ENCODE assay signal across 12 cellular contexts in the genomic region with DNA sequence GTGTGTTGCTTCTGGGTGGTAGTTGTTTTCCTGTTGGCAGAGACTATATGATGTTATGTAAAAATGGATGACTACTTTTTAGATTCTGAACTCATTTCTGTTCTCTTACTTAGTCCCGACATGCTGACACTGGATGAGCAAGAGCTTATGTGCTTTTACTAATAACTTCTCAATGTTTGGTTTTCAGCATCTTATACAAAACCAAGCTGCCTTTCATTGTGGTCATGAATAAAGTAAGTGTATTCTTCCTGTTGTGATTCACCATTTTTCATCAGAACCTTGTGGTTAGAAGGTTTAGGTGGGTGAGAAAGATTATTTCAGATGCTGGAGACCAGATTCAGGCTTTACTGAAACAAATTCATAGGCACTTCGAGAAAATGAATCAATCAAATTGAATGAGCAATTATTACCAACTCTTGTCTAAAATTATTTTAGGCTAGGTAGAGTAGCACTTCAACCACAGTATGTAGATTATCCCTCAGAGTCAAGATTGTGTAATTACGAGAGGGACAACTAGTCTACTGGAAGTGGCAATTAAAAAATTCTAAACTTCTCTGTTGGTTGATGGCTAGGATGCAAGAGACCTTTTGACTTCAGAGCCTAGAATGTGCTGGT. TPM values are rescaled to one million over a fixed set of nuclear protein-coding genes. Genes with fewer than 3 reads are reported as not detected.
DNase-seq lines count a peak whose midpoint lies in the region; ATAC-seq, FAIRE-seq and TF ChIP-seq lines count a peak whose summit lies in the region.
"Had no signal": no experiment of that assay in that cellular context is flagged by ENCODE, and none has a peak within 500 bp of the region (broad histone marks: within the 10 kb centered on the region; RNA-seq: fewer than 3 reads in every experiment).

No MANE protein-coding gene starts in this region.

- POLR2A ChIA-PET in CD4-positive, alpha-beta T cell (lab: Charles Lee) = no interaction called here
- POLR2A ChIA-PET in naive thymus-derived CD8-positive, alpha-beta T cell (lab: Charles Lee) = no interaction called here

- peaks cover 63% of the 10 kb centered on the region for H3K36me3 ChIP-seq in astrocyte (ENCODE audit: insufficient read depth, low read length)

- peaks cover 91% of the 10 kb centered on the region for H3K36me3 Mint-ChIP-seq in CD4-positive, alpha-beta T cell (ENCODE audit: low read depth)
- H3K36me3 Mint-ChIP-seq in astrocyte (ENCODE audit: low read depth, unreplicated experiment) = peaks cover 15% of the 10 kb centered on the region
- H3K36me3 Mint-ChIP-seq in naive thymus-derived CD8-positive, alpha-beta T cell = peaks cover 12 to 86% (median 37%) of the 10 kb centered on the region in 3 donors

- peaks cover 2% of the 10 kb centered on the region for H3K79me2 ChIP-seq in astrocyte (ENCODE audit: insufficient read depth, low read length)

- H3K9ac ChIP-seq in astrocyte (ENCODE audit: low read length) = peak overlapping the region; percentile 64

- no peaks in the 10 kb centered on the region for H3K9me3 ChIP-seq in CD4-positive, alpha-beta T cell (ENCODE audit: control insufficient read depth, low read length)
- no peaks in the 10 kb centered on the region for H3K9me3 ChIP-seq in astrocyte (ENCODE audit: insufficient read depth, low read depth, low read length)
- H3K9me3 ChIP-seq: tibial nerve had no signal

- H3K4me3 Mint-ChIP-seq in CD4-positive, alpha-beta T cell = no peak overlapping the region
- H3K4me3 Mint-ChIP-seq in astrocyte (ENCODE audit: unreplicated experiment) = no peak overlapping the region
- H3K4me3 Mint-ChIP-seq in naive thymus-derived CD8-positive, alpha-beta T cell = peak overlapping the region in 1 of 10 donors; percentile 49
- H3K4me3 Mint-ChIP-seq: dendritic cell treated with granulocyte-macrophage colony-stimulating factor and Interleukin-4, amounts not matched to agents 40 ng/mL and 50 ng/mL, for 4 days had no signal

- no peak for DNase-seq in CD4-positive, alpha-beta T cell
- DNase-seq in LHCN-M2 (ENCODE audit: low read depth) (peak; percentile 88), astrocyte (ENCODE audit: low read depth) (peak; percentile 97), inferior parietal cortex (ENCODE audit: extremely low spot score) (no peak)
- peak in 2 of 10 donors; percentile 2 to 12 for DNase-seq in naive thymus-derived CD8-positive, alpha-beta T cell
- DNase-seq: head of caudate nucleus, NCI-H1105 had no signal

- H4K20me1 ChIP-seq in astrocyte (ENCODE audit: insufficient read depth, low read length) = no peaks in the 10 kb centered on the region

- H3K4me3 ChIP-seq in astrocyte (ENCODE audit: insufficient read depth, low read depth, low read length) = peak overlapping the region; percentile 27
- H3K4me3 ChIP-seq: tibial nerve had no signal

- TF ChIP-seq CTCF in CD4-positive, alpha-beta T cell (IDR thresholded peaks at IDR 0.05) = no peak
- no peak for TF ChIP-seq CTCF in astrocyte (IDR thresholded peaks at IDR 0.05; ENCODE audit: insufficient read depth, low read depth, low read length)

- no peak overlapping the region for H3K27ac ChIP-seq in CD4-positive, alpha-beta T cell (ENCODE audit: low read depth, low read length)
- H3K27ac ChIP-seq in astrocyte (ENCODE audit: low read depth, low read length) = peak overlapping the region; percentile 89
- H3K27ac ChIP-seq: tibial nerve had no signal

- peak overlapping the region; percentile 22 for H3K27ac Mint-ChIP-seq in CD4-positive, alpha-beta T cell
- H3K27ac Mint-ChIP-seq in astrocyte (ENCODE audit: unreplicated experiment) = no peak overlapping the region
- peak overlapping the region in 8 of 10 donors; percentile 34 to 82 (median 66) for H3K27ac Mint-ChIP-seq in naive thymus-derived CD8-positive, alpha-beta T cell
- H3K27ac Mint-ChIP-seq: dendritic cell treated with granulocyte-macrophage colony-stimulating factor and Interleukin-4, amounts not matched to agents 40 ng/mL and 50 ng/mL, for 4 days had no signal

- no peak overlapping the region for H2AFZ ChIP-seq in astrocyte (ENCODE audit: low read depth, low read length)

- peaks cover 6% of the 10 kb centered on the region for H3K4me1 Mint-ChIP-seq in CD4-positive, alpha-beta T cell (ENCODE audit: low read depth)
- peaks cover 12% of the 10 kb centered on the region for H3K4me1 Mint-ChIP-seq in astrocyte (ENCODE audit: low read depth, unreplicated experiment)
- peaks cover 0 to 14% (median 8%) of the 10 kb centered on the region in 4 donors for H3K4me1 Mint-ChIP-seq in naive thymus-derived CD8-positive, alpha-beta T cell

- no peaks in the 10 kb centered on the region for H3K9me3 Mint-ChIP-seq in CD4-positive, alpha-beta T cell
- H3K9me3 Mint-ChIP-seq in astrocyte (ENCODE audit: unreplicated experiment) = no peaks in the 10 kb centered on the region
- no peaks in the 10 kb centered on the region for H3K9me3 Mint-ChIP-seq in naive thymus-derived CD8-positive, alpha-beta T cell
- H3K9me3 Mint-ChIP-seq: dendritic cell treated with granulocyte-macrophage colony-stimulating factor and Interleukin-4, amounts not matched to agents 40 ng/mL and 50 ng/mL, for 4 days had no signal

- FAIRE-seq in astrocyte (lab: Jason Lieb, UNC) = peak; percentile 92

- CTCF ChIA-PET in CD4-positive, alpha-beta T cell (lab: Charles Lee) = no interaction called here

- H3K27me3 Mint-ChIP-seq in CD4-positive, alpha-beta T cell = no peaks in the 10 kb centered on the region
- no peaks in the 10 kb centered on the region for H3K27me3 Mint-ChIP-seq in astrocyte (ENCODE audit: low read depth, unreplicated experiment)
- no peaks in the 10 kb centered on the region for H3K27me3 Mint-ChIP-seq in naive thymus-derived CD8-positive, alpha-beta T cell
- H3K27me3 Mint-ChIP-seq: dendritic cell treated with granulocyte-macrophage colony-stimulating factor and Interleukin-4, amounts not matched to agents 40 ng/mL and 50 ng/mL, for 4 days had no signal

- intact Hi-C loops in CD4-positive, alpha-beta T cell (cut with DNase I, micrococcal nuclease) = no loop called here

- ATAC-seq in CD4-positive, alpha-beta T cell (ENCODE audit: poor library complexity) = peak; percentile 34
- ATAC-seq in naive thymus-derived CD8-positive, alpha-beta T cell = peak; percentile 33 to 44
- ATAC-seq in HG03139 (IDR thresholded peaks at IDR 0.05; ENCODE audit: unreplicated experiment) (no peak), GM21717 (IDR thresholded peaks at IDR 0.05; ENCODE audit: unreplicated experiment) (no peak), GM19467 (IDR thresholded peaks at IDR 0.05; ENCODE audit: unreplicated experiment) (no peak)

- H3K4me1 ChIP-seq in astrocyte (ENCODE audit: insufficient read depth, low read length) = peaks cover 25% of the 10 kb centered on the region
- H3K4me1 ChIP-seq: tibial nerve had no signal

- H3K4me2 ChIP-seq in astrocyte (ENCODE audit: low read length) = peak overlapping the region; percentile 75

- H3K27me3 ChIP-seq in CD4-positive, alpha-beta T cell (ENCODE audit: control insufficient read depth, insufficient read depth, low read length) = no peaks in the 10 kb centered on the region
- H3K27me3 ChIP-seq in astrocyte (ENCODE audit: insufficient read depth, low read length) = no peaks in the 10 kb centered on the region
- H3K27me3 ChIP-seq: tibial nerve had no signal

RNA-seq across cellular contexts. Expression of a gene that starts 9.3 kb away (rescaled TPM):
- 10 to 100 TPM; 24.6 to 28.1 TPM for total RNA-seq in CD4-positive, alpha-beta T cell
- 46.9 and 52.0 TPM in 2 replicates for total RNA-seq in LHCN-M2 (2014; rRNA removed)
- polyA plus RNA-seq in LHCN-M2 (2012) = 44.2 TPM
- total RNA-seq in astrocyte = 54.4 and 63.9 TPM in 2 replicates
- total RNA-seq in naive thymus-derived CD8-positive, alpha-beta T cell = 10 to 100 TPM; 26.4 to 27.1 TPM
- 10 to 100 TPM; 57.1 to 70.4 (median 61.3) TPM for polyA plus RNA-seq in naive thymus-derived CD8-positive, alpha-beta T cell

RNA-seq across cellular contexts. Expression of a gene that starts 9.3 kb away (rescaled TPM):
- total RNA-seq in CD4-positive, alpha-beta T cell = under 1 TPM; 0.47 to 0.91 TPM
- total RNA-seq in LHCN-M2 (2014; rRNA removed) (2.2 and 2.9 TPM in 2 replicates), astrocyte (1.2 and 1.6 TPM in 2 replicates)
- 0.40 TPM for polyA plus RNA-seq in LHCN-M2 (2012)
- total RNA-seq in naive thymus-derived CD8-positive, alpha-beta T cell = 1 to 10 TPM; 1.6 to 1.8 TPM
- polyA plus RNA-seq in naive thymus-derived CD8-positive, alpha-beta T cell = 1 to 10 TPM in 1 of 3 donors, under 1 TPM in 2; 0.38 to 1.8 (median 0.99) TPM

RNA-seq across cellular contexts. Expression of a gene that starts 25.3 kb away (rescaled TPM):
- total RNA-seq in CD4-positive, alpha-beta T cell = 10 to 100 TPM; 48.5 to 52.2 TPM
- total RNA-seq in LHCN-M2 (2014; rRNA removed) = 19.8 and 26.4 TPM in 2 replicates
- polyA plus RNA-seq in LHCN-M2 (2012) = 20.2 TPM
- total RNA-seq in astrocyte = 25.9 and 27.8 TPM in 2 replicates
- 10 to 100 TPM; 49.7 to 52.0 TPM for total RNA-seq in naive thymus-derived CD8-positive, alpha-beta T cell
- 10 to 100 TPM; 17.0 to 23.3 (median 19.9) TPM for polyA plus RNA-seq in naive thymus-derived CD8-positive, alpha-beta T cell

RNA-seq across cellular contexts. Expression of a gene that starts 25.6 kb away (rescaled TPM):
- total RNA-seq in CD4-positive, alpha-beta T cell = 10 to 100 TPM; 14.2 to 15.3 TPM
- 30.5 and 35.3 TPM in 2 replicates for total RNA-seq in LHCN-M2 (2014; rRNA removed)
- 14.7 TPM for polyA plus RNA-seq in LHCN-M2 (2012)
- total RNA-seq in astrocyte = 20.9 and 21.3 TPM in 2 replicates
- total RNA-seq in naive thymus-derived CD8-positive, alpha-beta T cell = 10 to 100 TPM; 27.4 to 28.5 TPM
- 10 to 100 TPM; 25.3 to 28.6 (median 27.6) TPM for polyA plus RNA-seq in naive thymus-derived CD8-positive, alpha-beta T cell

RNA-seq across cellular contexts. Expression of a gene that starts 55.3 kb away (rescaled TPM):
- 10 to 100 TPM; 13.6 to 14.1 TPM for total RNA-seq in CD4-positive, alpha-beta T cell
- total RNA-seq in LHCN-M2 (2014; rRNA removed) (36.0 and 41.6 TPM in 2 replicates), astrocyte (27.5 and 32.5 TPM in 2 replicates)
- polyA plus RNA-seq in LHCN-M2 (2012) = 21.9 TPM
- total RNA-seq in naive thymus-derived CD8-positive, alpha-beta T cell = 10 to 100 TPM; 68.1 to 73.5 TPM
- polyA plus RNA-seq in naive thymus-derived CD8-positive, alpha-beta T cell = 10 to 100 TPM; 35.3 to 58.9 (median 50.1) TPM

Comparison
In these comparisons a context has a peak if more than half of its experiments do, and no peak if none do; other contexts are left out.
1. ATAC-seq: peak in CD4-positive, alpha-beta T cell (single experiment) and naive thymus-derived CD8-positive, alpha-beta T cell (2 of 2); none in HG03139 (single experiment), GM21717 (single experiment) and GM19467 (single experiment).
2. DNase-seq: peak in LHCN-M2 (single experiment) and astrocyte (single experiment); none in CD4-positive, alpha-beta T cell (0 of 10) and inferior parietal cortex (single experiment).